8 cellular contexts compared by ENCODE assay signal in the genomic region with DNA sequence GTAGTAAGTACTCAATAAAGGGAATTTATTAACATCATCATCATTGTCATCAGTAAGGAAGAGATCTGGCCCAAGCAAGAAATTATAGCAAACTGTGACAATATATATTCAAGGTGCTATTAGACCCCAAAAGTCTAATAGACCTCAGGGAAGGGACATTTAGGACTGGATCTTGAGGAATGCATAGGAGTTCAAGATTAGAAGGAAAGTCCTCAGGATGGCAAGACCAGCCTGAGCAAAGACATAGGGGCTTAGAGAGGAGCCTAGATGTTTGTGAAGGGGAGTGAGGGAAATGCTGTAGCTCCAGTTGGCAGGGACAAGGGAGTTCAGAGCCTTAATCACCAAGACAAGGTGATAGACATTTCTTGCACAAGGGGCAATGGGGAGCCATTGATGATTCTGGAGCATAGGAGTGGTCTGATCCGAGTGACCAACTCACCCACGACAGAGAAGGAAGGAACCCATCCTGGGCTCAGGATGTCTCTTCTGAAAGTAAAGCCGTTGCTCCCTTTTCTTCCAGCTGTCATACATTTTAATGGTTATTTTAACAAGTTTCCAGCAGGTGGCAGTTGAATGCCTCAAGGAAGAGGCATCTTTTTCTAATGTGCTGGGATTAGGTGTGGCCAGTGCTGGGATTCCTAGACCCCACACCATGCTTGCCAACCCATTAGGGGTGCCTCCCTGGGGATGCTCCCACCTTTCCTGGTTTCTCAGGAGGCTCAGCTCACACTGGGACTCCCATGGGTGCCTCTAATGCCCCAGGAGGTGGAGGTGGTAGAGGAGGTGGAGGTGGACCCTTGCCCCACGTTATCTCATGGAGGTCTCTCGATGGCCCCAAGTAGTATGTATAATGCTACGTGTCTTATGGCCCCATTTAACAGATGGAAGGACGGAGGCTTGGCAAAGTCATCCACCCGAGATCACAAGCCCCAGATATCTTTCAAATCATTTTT. TPM values are rescaled to one million over a fixed set of nuclear protein-coding genes. Genes with fewer than 3 reads are reported as not detected.
DNase-seq lines count a peak whose midpoint lies in the region; ATAC-seq and TF ChIP-seq lines count a peak whose summit lies in the region.

No MANE protein-coding gene starts in this region.

- H3K36me3 Mint-ChIP-seq in neural crest cell (ENCODE audit: low read depth): peaks cover 3% of the 10 kb centered on the region

- H4K20me1 ChIP-seq in HCT116 (ENCODE audit: insufficient read depth) (no peaks in the 10 kb centered on the region), PC-3 (ENCODE audit: low read length) (no peaks in the 10 kb centered on the region)

- H3K4me2 ChIP-seq in HCT116 (ENCODE audit: low read length) (peak overlapping the region; percentile 45), PC-3 (ENCODE audit: low read length) (no peak overlapping the region)

- H3K79me2 ChIP-seq in HCT116 (ENCODE audit: insufficient read depth, low read length) (no peaks in the 10 kb centered on the region), PC-3 (ENCODE audit: low read length) (no peaks in the 10 kb centered on the region)

- POLR2A ChIA-PET in HCT116 (lab: Charles Lee) (no interaction called here), PC-3 (lab: Charles Lee; ENCODE audit: unreplicated experiment) (no interaction called here)

- no peak overlapping the region for H3K9ac ChIP-seq in HCT116 (ENCODE audit: low read length)
- H3K9ac ChIP-seq in PC-3 (ENCODE audit: low read length): no peak overlapping the region

- no peak for TF ChIP-seq POLR2A in HCT116 (IDR thresholded peaks at IDR 0.05; ENCODE audit: borderline replicate concordance, extremely low read depth, insufficient read depth, insufficient read length)
- no peak for TF ChIP-seq POLR2A in GM18505 (IDR thresholded peaks at IDR 0.05; ENCODE audit: borderline replicate concordance, extremely low read depth, insufficient read depth, insufficient read length)

- H3K27me3 ChIP-seq in HCT116 (ENCODE audit: insufficient read depth, low read length): no peaks in the 10 kb centered on the region
- no peaks in the 10 kb centered on the region; the same call in 1 of the 2 replicates for H3K27me3 ChIP-seq in PC-3 (ENCODE audit: low read length)

- RAD21 ChIA-PET in HCT116 (lab: Charles Lee; ENCODE audit: low non-redundant PET in 1 of 2, low total read pairs in 2 of 2, uncharacterized antibody in 2 of 2, unreplicated experiment in 2 of 2): interaction anchor here (0.5 to 0.7 kb wide), 2 partner anchors 63 to 343 kb away, joined by 3 to 4 read pairs; no protein-coding TSS in a partner anchor

- H3K9me3 Mint-ChIP-seq in neural crest cell: no peaks in the 10 kb centered on the region

- H2AFZ ChIP-seq in HCT116 (ENCODE audit: low read depth, low read length, poor library complexity, severe bottlenecking): peak overlapping the region; percentile 58
- H2AFZ ChIP-seq in PC-3 (ENCODE audit: low read length): no peak overlapping the region

- in situ Hi-C loops in Caki2 (cut with HindIII; ENCODE audit: low pct_unique_long_range_greater_than_20kb, low sequenced_read_pairs): no loop called here

- no peaks in the 10 kb centered on the region for H3K36me3 ChIP-seq in HCT116 (ENCODE audit: control insufficient read depth in 1 of 2, insufficient read depth in 2 of 2, low read length in 2 of 2)
- no peaks in the 10 kb centered on the region for H3K36me3 ChIP-seq in PC-3 (ENCODE audit: low read depth, low read length)

- H3F3A ChIP-seq in PC-3 (ENCODE audit: low read length, unreplicated experiment): no peaks in the 10 kb centered on the region

- peaks cover 8% of the 10 kb centered on the region for H3K27me3 Mint-ChIP-seq in neural crest cell (ENCODE audit: low read depth)

- H3K9me2 ChIP-seq in HCT116 (ENCODE audit: insufficient read depth) (no peaks in the 10 kb centered on the region), PC-3 (replicated peaks; ENCODE audit: low read length) (no peaks in the 10 kb centered on the region)

- H3K27ac ChIP-seq in HCT116 (ENCODE audit: low read depth, low read length): no peak overlapping the region
- H3K27ac ChIP-seq in PC-3 (ENCODE audit: low read length): no peak overlapping the region

- H3K9me3 ChIP-seq in HCT116 (ENCODE audit: control insufficient read depth in 1 of 2, insufficient read depth in 1 of 2, low read depth in 1 of 2, low read length in 2 of 2) (no peaks in the 10 kb centered on the region), PC-3 (ENCODE audit: low read length) (no peaks in the 10 kb centered on the region)

- CTCF ChIA-PET in HCT116 (lab: Charles Lee): interaction anchor here (0.7 to 2.6 kb wide), 6 partner anchors 8 to 344 kb away, joined by 3 to 25 read pairs (median 3); no protein-coding TSS in a partner anchor
- CTCF ChIA-PET in PC-3 (lab: Charles Lee): interaction anchor here (0.5 to 2.2 kb wide), 4 partner anchors 66 to 435 kb away, joined by 3 to 19 read pairs (median 4); no protein-coding TSS in a partner anchor

- intact Hi-C loops in HCT116 (cut with micrococcal nuclease): loop anchor here (2.0 to 5.0 kb wide), 3 partner anchors 120 to 341 kb away; no protein-coding TSS in a partner anchor
- intact Hi-C loops in PC-3 (cut with micrococcal nuclease): loop anchor here (1.0 to 2.0 kb wide), 3 partner anchors 38 to 120 kb away; partner anchors contain the start of gene PHETA1

- BruUV-seq in HCT116 (replicated peaks; lab: Mats Ljungman, UMichigan): no TSS peak
- no TSS peak for BruUV-seq in PC-3 (replicated peaks; lab: Mats Ljungman, UMichigan)

- DNase-seq in Caki2 (ENCODE audit: low read depth) (peak; percentile 40), HCT116 (ENCODE audit: low read depth, low spot score) (peak; percentile 42), PC-3 (peak; percentile 83), epidermal melanocyte (ENCODE audit: insufficient read length, low spot score) (peak; percentile 51), neural crest cell (ENCODE audit: low read depth, low spot score) (no peak), putamen (ENCODE audit: low spot score) (no peak)

- peak; percentile 84 for ATAC-seq in HCT116
- ATAC-seq in PC-3: peak; percentile 78
- no peak for ATAC-seq in GM18505 (IDR thresholded peaks at IDR 0.05; ENCODE audit: unreplicated experiment)
- ATAC-seq in HG02970 (IDR thresholded peaks at IDR 0.05; ENCODE audit: low FRiP score, unreplicated experiment): no peak

- TF ChIP-seq RAD21 in HCT116 (IDR thresholded peaks at IDR 0.05; ENCODE audit: low read depth): peak; percentile 80

- H3K4me1 ChIP-seq in HCT116 (ENCODE audit: control insufficient read depth in 1 of 2, insufficient read depth in 2 of 2, low read length in 2 of 2) (peaks cover 0 to 12% of the 10 kb centered on the region in 2 experiments; a peak in 2 of 4 replicates), PC-3 (ENCODE audit: insufficient read depth, low read length) (no peaks in the 10 kb centered on the region)

- H3K4me1 Mint-ChIP-seq in neural crest cell: no peaks in the 10 kb centered on the region

- H3K4me3 Mint-ChIP-seq in neural crest cell: no peak overlapping the region

- H3K4me3 ChIP-seq in HCT116 (replicated peaks in 1 of 2; ENCODE audit: low read depth in 1 of 2, low read length in 2 of 2) (no peak overlapping the region), PC-3 (ENCODE audit: low read length) (no peak overlapping the region)

- no peak overlapping the region for H3K27ac Mint-ChIP-seq in neural crest cell (ENCODE audit: unreplicated experiment)

- TF ChIP-seq CTCF in HCT116 (IDR thresholded peaks at IDR 0.05 in 2 of 3, conservative IDR thresholded peaks at IDR 0.05 in 1 of 3; ENCODE audit: borderline replicate concordance in 1 of 3, insufficient read depth in 1 of 3, low read depth in 2 of 3, low read length in 2 of 3) (peak; percentile 52 to 77 (median 68)), PC-3 (conservative IDR thresholded peaks at IDR 0.05; ENCODE audit: low read depth, low read length) (peak; percentile 78), neural crest cell (conservative IDR thresholded peaks at IDR 0.05) (peak; percentile 63)

TF ChIP-seq in HCT116, 20 proteins besides CTCF, POLR2A, EP300 and RAD21:
- TF ChIP-seq FOSL1 (IDR thresholded peaks at IDR 0.05; ENCODE audit: low read depth): no peak
- TF ChIP-seq JUND (IDR thresholded peaks at IDR 0.05): no peak
- TF ChIP-seq POLR2AphosphoS5 (IDR thresholded peaks at IDR 0.05; ENCODE audit: low read depth, low read length): no peak
- TF ChIP-seq ATF3 (IDR thresholded peaks at IDR 0.05): no peak
- no peak for TF ChIP-seq SRF (IDR thresholded peaks at IDR 0.05; ENCODE audit: low read depth)
- TF ChIP-seq, protein P1, sequence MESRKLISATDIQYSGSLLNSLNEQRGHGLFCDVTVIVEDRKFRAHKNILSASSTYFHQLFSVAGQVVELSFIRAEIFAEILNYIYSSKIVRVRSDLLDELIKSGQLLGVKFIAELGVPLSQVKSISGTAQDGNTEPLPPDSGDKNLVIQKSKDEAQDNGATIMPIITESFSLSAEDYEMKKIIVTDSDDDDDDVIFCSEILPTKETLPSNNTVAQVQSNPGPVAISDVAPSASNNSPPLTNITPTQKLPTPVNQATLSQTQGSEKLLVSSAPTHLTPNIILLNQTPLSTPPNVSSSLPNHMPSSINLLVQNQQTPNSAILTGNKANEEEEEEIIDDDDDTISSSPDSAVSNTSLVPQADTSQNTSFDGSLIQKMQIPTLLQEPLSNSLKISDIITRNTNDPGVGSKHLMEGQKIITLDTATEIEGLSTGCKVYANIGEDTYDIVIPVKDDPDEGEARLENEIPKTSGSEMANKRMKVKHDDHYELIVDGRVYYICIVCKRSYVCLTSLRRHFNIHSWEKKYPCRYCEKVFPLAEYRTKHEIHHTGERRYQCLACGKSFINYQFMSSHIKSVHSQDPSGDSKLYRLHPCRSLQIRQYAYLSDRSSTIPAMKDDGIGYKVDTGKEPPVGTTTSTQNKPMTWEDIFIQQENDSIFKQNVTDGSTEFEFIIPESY (IDR thresholded peaks at IDR 0.05; ENCODE audit: extremely low read depth, insufficient replicate concordance, low read length): no peak
- TF ChIP-seq ZNF274 (IDR thresholded peaks at IDR 0.05; ENCODE audit: low read depth, low read length): no peak

RNA-seq across cellular contexts. Expression of gene PHETA1, which starts 37.8 kb away (rescaled TPM):
- 7.3 and 33.3 TPM in 2 replicates for total RNA-seq in Caki2 (2014; rRNA removed; shearing (Covaris generic); ENCODE audit: low replicate concordance)
- 10.6 TPM for total RNA-seq in HCT116 (2021; ENCODE audit: unreplicated experiment)
- 5.1 and 5.7 TPM in 2 replicates for polyA plus RNA-seq in HCT116 (2012)
- 18.6 and 22.8 TPM in 2 replicates for total RNA-seq in PC-3 (2014; rRNA removed)
- 34.2 and 34.8 TPM in 2 replicates for total RNA-seq in neural crest cell

Comparison
In these comparisons a context has a peak if more than half of its experiments do, and no peak if none do; other contexts are left out.
1. DNase-seq: peak in Caki2 (single experiment), HCT116 (single experiment), PC-3 (single experiment) and epidermal melanocyte (single experiment); none in neural crest cell (single experiment) and putamen (single experiment).
2. ATAC-seq: peak in HCT116 (single experiment) and PC-3 (single experiment); none in GM18505 (single experiment) and HG02970 (single experiment).
3. Peak in every context shown above with its lines, with median percentiles within 50 percentile points of each other: CTCF ChIP-seq.